8 cellular contexts compared by ENCODE assay signal in the genomic region with DNA sequence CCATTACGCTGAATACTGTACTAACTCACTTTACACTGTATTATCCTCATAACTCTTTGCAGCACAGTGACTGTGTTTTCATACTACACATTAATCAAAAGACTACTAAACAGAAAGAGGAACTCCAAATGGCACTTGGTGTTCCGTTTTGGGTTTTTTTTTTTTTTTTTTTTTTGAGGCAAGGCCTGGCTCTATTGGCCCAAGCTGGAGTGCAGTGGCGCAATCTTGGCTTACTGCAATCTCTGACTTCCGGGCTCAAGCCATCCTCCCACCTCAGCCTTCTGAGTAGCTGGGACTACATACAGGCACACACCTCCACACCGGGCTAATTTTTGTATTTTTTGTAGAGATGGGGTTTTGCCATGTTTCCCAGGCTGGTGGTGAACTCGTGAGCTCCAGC. TPM values are rescaled to one million over a fixed set of nuclear protein-coding genes. Genes with fewer than 3 reads are reported as not detected.
DNase-seq lines count a peak whose midpoint lies in the region; ATAC-seq and TF ChIP-seq lines count a peak whose summit lies in the region.

No MANE protein-coding gene starts in this region.

- ATAC-seq in GM18907 (IDR thresholded peaks at IDR 0.05; ENCODE audit: unreplicated experiment) = peak; percentile 93
- ATAC-seq in HG02840 (IDR thresholded peaks at IDR 0.05; ENCODE audit: low FRiP score, unreplicated experiment) = peak; percentile 85

- no peaks in the 10 kb centered on the region for H3K36me3 ChIP-seq in Peyer's patch

- 65% methylated on average over 6 of the region's 6 CpGs for WGBS in lower leg skin, 2 donors

- DNase-seq in Peyer's patch = peak in 2 of 3 donors; percentile 35 to 64
- DNase-seq in lower leg skin (ENCODE audit: low spot score in 2 of 2) = peak; percentile 61 to 89
- DNase-seq in NCI-H187 treated with DMSO at 0.1 percent for 48 hours (lab: John Stamatoyannopoulos, UW) = no peak
- DNase-seq in NCI-H2196 (lab: John Stamatoyannopoulos, UW; ENCODE audit: unreplicated experiment) = no peak
- no peak for DNase-seq in activated CD8-positive, alpha-beta memory T cell treated with anti-CD3 and anti-CD28 coated beads, Interleukin-2, amount 50 U/mL, for 4 hours
- DNase-seq in HPDE6-E6E7 (ENCODE audit: extremely low spot score) = no peak

- no peak for TF ChIP-seq POLR2A in Peyer's patch (IDR thresholded peaks at IDR 0.05)
- no peak for TF ChIP-seq POLR2A in lower leg skin (IDR thresholded peaks at IDR 0.05)

- peak overlapping the region in 1 of 4 donors; percentile 22 for H3K27ac ChIP-seq in Peyer's patch

- no peak overlapping the region for H3K4me3 ChIP-seq in Peyer's patch
- H3K4me3 ChIP-seq in lower leg skin (ENCODE audit: low read depth, poor library complexity, severe bottlenecking) = no peak overlapping the region

- no peaks in the 10 kb centered on the region for H3K4me1 ChIP-seq in Peyer's patch

- no peaks in the 10 kb centered on the region for H3K9me3 ChIP-seq in Peyer's patch

- TF ChIP-seq CTCF in Peyer's patch (IDR thresholded peaks at IDR 0.05) (no peak), lower leg skin (IDR thresholded peaks at IDR 0.05) (no peak)

- intact Hi-C loops in lower leg skin (cut with DNase I; ENCODE audit: low total_unique reads) = no loop called here

- H3K27me3 ChIP-seq in Peyer's patch = no peaks in the 10 kb centered on the region

RNA-seq across cellular contexts. Expression of a gene that starts 10.7 kb away (rescaled TPM):
- total RNA-seq in Peyer's patch (10 to 100 TPM in 3 of 4 donors, 1 to 10 TPM in 1; 6.9 to 12.4 (median 11.3) TPM), lower leg skin (10 to 100 TPM in 1 of 4 donors, 1 to 10 TPM in 3; 6.2 to 11.5 (median 8.3) TPM)

Comparison
In these comparisons a context has a peak if more than half of its experiments do, and no peak if none do; other contexts are left out.
1. DNase-seq: peak in Peyer's patch (2 of 3) and lower leg skin (2 of 2); none in NCI-H187 treated with DMSO at 0.1 percent for 48 hours (single experiment), NCI-H2196 (single experiment), activated CD8-positive, alpha-beta memory T cell treated with anti-CD3 and anti-CD28 coated beads, Interleukin-2, amount 50 U/mL, for 4 hours (single experiment) and HPDE6-E6E7 (single experiment).